In the genomic region with DNA sequence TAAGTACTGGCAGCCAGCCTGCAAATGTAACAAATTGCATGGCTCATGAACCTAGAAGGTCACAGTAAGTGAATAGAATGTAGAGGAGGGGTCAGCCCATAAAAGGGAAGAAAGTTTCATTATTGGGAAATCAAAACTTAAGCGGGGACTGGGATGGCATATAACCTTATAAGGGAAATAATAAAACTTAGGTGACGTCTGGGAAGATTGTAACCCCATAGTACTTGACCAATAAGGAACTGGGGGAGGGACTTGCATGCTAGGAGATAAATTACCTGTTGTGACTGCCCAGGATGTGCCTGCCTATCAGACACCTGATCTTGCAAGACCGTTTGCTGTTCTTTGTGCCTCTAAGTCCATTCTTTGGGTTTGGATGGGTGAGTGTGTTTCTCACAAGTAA, we compare ENCODE assay signal across 1 cellular context.
TF ChIP-seq lines count a peak whose summit lies in the region.

No MANE protein-coding gene starts in this region.

TF ChIP-seq in GM23338, 12 proteins besides CTCF, POLR2A, EP300 and RAD21 (continued from another document):
- TF ChIP-seq, protein P1, sequence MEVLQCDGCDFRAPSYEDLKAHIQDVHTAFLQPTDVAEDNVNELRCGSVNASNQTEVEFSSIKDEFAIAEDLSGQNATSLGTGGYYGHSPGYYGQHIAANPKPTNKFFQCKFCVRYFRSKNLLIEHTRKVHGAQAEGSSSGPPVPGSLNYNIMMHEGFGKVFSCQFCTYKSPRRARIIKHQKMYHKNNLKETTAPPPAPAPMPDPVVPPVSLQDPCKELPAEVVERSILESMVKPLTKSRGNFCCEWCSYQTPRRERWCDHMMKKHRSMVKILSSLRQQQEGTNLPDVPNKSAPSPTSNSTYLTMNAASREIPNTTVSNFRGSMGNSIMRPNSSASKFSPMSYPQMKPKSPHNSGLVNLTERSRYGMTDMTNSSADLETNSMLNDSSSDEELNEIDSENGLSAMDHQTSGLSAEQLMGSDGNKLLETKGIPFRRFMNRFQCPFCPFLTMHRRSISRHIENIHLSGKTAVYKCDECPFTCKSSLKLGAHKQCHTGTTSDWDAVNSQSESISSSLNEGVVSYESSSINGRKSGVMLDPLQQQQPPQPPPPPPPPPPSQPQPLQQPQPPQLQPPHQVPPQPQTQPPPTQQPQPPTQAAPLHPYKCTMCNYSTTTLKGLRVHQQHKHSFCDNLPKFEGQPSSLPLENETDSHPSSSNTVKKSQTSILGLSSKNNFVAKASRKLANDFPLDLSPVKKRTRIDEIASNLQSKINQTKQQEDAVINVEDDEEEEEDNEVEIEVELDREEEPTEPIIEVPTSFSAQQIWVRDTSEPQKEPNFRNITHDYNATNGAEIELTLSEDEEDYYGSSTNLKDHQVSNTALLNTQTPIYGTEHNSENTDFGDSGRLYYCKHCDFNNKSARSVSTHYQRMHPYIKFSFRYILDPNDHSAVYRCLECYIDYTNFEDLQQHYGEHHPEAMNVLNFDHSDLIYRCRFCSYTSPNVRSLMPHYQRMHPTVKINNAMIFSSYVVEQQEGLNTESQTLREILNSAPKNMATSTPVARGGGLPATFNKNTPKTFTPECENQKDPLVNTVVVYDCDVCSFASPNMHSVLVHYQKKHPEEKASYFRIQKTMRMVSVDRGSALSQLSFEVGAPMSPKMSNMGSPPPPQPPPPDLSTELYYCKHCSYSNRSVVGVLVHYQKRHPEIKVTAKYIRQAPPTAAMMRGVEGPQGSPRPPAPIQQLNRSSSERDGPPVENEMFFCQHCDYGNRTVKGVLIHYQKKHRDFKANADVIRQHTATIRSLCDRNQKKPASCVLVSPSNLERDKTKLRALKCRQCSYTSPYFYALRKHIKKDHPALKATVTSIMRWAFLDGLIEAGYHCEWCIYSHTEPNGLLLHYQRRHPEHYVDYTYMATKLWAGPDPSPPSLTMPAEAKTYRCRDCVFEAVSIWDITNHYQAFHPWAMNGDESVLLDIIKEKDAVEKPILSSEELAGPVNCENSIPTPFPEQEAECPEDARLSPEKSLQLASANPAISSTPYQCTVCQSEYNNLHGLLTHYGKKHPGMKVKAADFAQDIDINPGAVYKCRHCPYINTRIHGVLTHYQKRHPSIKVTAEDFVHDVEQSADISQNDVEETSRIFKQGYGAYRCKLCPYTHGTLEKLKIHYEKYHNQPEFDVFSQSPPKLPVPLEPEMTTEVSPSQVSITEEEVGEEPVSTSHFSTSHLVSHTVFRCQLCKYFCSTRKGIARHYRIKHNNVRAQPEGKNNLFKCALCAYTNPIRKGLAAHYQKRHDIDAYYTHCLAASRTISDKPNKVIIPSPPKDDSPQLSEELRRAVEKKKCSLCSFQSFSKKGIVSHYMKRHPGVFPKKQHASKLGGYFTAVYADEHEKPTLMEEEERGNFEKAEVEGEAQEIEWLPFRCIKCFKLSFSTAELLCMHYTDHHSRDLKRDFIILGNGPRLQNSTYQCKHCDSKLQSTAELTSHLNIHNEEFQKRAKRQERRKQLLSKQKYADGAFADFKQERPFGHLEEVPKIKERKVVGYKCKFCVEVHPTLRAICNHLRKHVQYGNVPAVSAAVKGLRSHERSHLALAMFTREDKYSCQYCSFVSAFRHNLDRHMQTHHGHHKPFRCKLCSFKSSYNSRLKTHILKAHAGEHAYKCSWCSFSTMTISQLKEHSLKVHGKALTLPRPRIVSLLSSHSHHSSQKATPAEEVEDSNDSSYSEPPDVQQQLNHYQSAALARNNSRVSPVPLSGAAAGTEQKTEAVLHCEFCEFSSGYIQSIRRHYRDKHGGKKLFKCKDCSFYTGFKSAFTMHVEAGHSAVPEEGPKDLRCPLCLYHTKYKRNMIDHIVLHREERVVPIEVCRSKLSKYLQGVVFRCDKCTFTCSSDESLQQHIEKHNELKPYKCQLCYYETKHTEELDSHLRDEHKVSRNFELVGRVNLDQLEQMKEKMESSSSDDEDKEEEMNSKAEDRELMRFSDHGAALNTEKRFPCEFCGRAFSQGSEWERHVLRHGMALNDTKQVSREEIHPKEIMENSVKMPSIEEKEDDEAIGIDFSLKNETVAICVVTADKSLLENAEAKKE (CRISPR knock-in tag; IDR thresholded peaks at IDR 0.05), result no peak
- no peak for TF ChIP-seq CREB1 (CRISPR knock-in tag; IDR thresholded peaks at IDR 0.05; ENCODE audit: low read depth)
- TF ChIP-seq ZNF114 (CRISPR knock-in tag; IDR thresholded peaks at IDR 0.05), result no peak
- no peak for TF ChIP-seq EZH2 (IDR thresholded peaks at IDR 0.05; ENCODE audit: low read depth, unreplicated experiment)
- TF ChIP-seq ZNF331 (CRISPR knock-in tag; IDR thresholded peaks at IDR 0.05; ENCODE audit: low read depth), result no peak
- TF ChIP-seq EZH2phosphoT487 (IDR thresholded peaks at IDR 0.05; ENCODE audit: unreplicated experiment), result no peak
- TF ChIP-seq, protein P2, sequence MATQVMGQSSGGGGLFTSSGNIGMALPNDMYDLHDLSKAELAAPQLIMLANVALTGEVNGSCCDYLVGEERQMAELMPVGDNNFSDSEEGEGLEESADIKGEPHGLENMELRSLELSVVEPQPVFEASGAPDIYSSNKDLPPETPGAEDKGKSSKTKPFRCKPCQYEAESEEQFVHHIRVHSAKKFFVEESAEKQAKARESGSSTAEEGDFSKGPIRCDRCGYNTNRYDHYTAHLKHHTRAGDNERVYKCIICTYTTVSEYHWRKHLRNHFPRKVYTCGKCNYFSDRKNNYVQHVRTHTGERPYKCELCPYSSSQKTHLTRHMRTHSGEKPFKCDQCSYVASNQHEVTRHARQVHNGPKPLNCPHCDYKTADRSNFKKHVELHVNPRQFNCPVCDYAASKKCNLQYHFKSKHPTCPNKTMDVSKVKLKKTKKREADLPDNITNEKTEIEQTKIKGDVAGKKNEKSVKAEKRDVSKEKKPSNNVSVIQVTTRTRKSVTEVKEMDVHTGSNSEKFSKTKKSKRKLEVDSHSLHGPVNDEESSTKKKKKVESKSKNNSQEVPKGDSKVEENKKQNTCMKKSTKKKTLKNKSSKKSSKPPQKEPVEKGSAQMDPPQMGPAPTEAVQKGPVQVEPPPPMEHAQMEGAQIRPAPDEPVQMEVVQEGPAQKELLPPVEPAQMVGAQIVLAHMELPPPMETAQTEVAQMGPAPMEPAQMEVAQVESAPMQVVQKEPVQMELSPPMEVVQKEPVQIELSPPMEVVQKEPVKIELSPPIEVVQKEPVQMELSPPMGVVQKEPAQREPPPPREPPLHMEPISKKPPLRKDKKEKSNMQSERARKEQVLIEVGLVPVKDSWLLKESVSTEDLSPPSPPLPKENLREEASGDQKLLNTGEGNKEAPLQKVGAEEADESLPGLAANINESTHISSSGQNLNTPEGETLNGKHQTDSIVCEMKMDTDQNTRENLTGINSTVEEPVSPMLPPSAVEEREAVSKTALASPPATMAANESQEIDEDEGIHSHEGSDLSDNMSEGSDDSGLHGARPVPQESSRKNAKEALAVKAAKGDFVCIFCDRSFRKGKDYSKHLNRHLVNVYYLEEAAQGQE (IDR thresholded peaks at IDR 0.05; ENCODE audit: unreplicated experiment), result no peak
